In genomic region chr2:212891580-212891979, GRCh38 we compare ENCODE assay signal across 16 cellular contexts.
DNase-seq lines count a peak whose midpoint lies in the region; FAIRE-seq and TF ChIP-seq lines count a peak whose summit lies in the region.
"Had no signal": no experiment of that assay in that cellular context is flagged by ENCODE, and none has a peak within 500 bp of the region (broad histone marks: within the 10 kb centered on the region; RNA-seq: fewer than 3 reads in every experiment).

No MANE protein-coding gene starts in this region.

- peaks cover 2% of the 10 kb centered on the region; the same call in 1 of the 2 replicates for H3K9me3 Mint-ChIP-seq in HFFc6
- H3K9me3 Mint-ChIP-seq: H9 had no signal

- H2BK15ac ChIP-seq in neuronal stem cell (ENCODE audit: low read length), result peak overlapping the region; percentile 55

- H3K36me3 ChIP-seq in mammary epithelial cell (ENCODE audit: insufficient read depth, low read length), result no peaks in the 10 kb centered on the region
- H3K36me3 ChIP-seq in breast epithelium, result no peaks in the 10 kb centered on the region
- H3K36me3 ChIP-seq in neuronal stem cell (replicated peaks in 1 of 2; ENCODE audit: control insufficient read depth in 2 of 2, insufficient read depth in 2 of 2, low read length in 2 of 2), result peaks cover 0 to 2% of the 10 kb centered on the region in 2 donors
- H3K36me3 ChIP-seq in uterus, result no peaks in the 10 kb centered on the region
- H3K36me3 ChIP-seq: BLaER1 had no signal

- peaks cover 2% of the 10 kb centered on the region for H3K36me3 Mint-ChIP-seq in HFFc6 (ENCODE audit: low read depth)
- H3K36me3 Mint-ChIP-seq: CD14-positive monocyte; CD4-positive, alpha-beta memory T cell had no signal

- H3K18ac ChIP-seq in neuronal stem cell (ENCODE audit: low read length), result no peak overlapping the region

- H3K23ac ChIP-seq in neuronal stem cell (ENCODE audit: low read depth, low read length, poor library complexity), result no peak overlapping the region

- no peak overlapping the region for H3K4ac ChIP-seq in neuronal stem cell (ENCODE audit: low read length)

- TF ChIP-seq POLR2A in breast epithelium (IDR thresholded peaks at IDR 0.05), result no peak
- no peak for TF ChIP-seq POLR2A in uterus (IDR thresholded peaks at IDR 0.05)

- H2AK5ac ChIP-seq in neuronal stem cell (ENCODE audit: low read depth, low read length), result no peak overlapping the region

- intact Hi-C loops in mammary epithelial cell (cut with micrococcal nuclease), result no loop called here
- intact Hi-C loops in breast epithelium (cut with DNase I; ENCODE audit: low total_unique reads), result no loop called here
- intact Hi-C loops in uterus (cut with DNase I; ENCODE audit: low total_unique reads), result no loop called here

- H3K9me3 ChIP-seq in mammary epithelial cell (replicated peaks; ENCODE audit: insufficient read depth, low read length), result no peaks in the 10 kb centered on the region
- H3K9me3 ChIP-seq in breast epithelium, result no peaks in the 10 kb centered on the region
- H3K9me3 ChIP-seq in neuronal stem cell (replicated peaks in 1 of 2; ENCODE audit: control insufficient read depth in 2 of 2, insufficient read depth in 1 of 2, low read depth in 1 of 2, low read length in 2 of 2), result peaks cover 0 to 3% of the 10 kb centered on the region in 2 donors
- no peaks in the 10 kb centered on the region for H3K9me3 ChIP-seq in uterus
- H3K9me3 ChIP-seq: BLaER1 had no signal

- peaks cover 22% of the 10 kb centered on the region for H3K4me1 Mint-ChIP-seq in HFFc6 (ENCODE audit: low read depth)
- H3K4me1 Mint-ChIP-seq: CD14-positive monocyte; CD4-positive, alpha-beta memory T cell had no signal

- CTCF ChIA-PET in mammary epithelial cell (lab: Charles Lee; ENCODE audit: low non-redundant PET), result interaction anchor here (0.6 to 1.2 kb wide), 2 partner anchors 114 to 204 kb away, joined by 5 to 6 read pairs; no protein-coding TSS in a partner anchor

- dilution Hi-C loops in mammary epithelial cell (cut with HindIII; ENCODE audit: low sequenced_read_pairs), result no loop called here

- FAIRE-seq in endometrium (lab: Jason Lieb, UNC), result peak; percentile 35

- peak overlapping the region; percentile 52 for H2AFZ ChIP-seq in mammary epithelial cell (ENCODE audit: low read depth, low read length)
- H2AFZ ChIP-seq in neuronal stem cell (ENCODE audit: low read length), result no peak overlapping the region

- no TSS peak for BruUV-seq in mammary epithelial cell (replicated peaks; lab: Mats Ljungman, UMichigan)

- no peaks in the 10 kb centered on the region for H3K79me1 ChIP-seq in neuronal stem cell (ENCODE audit: low read depth, low read length)

- H3K4me3 ChIP-seq in mammary epithelial cell (replicated peaks in 1 of 3; ENCODE audit: insufficient read depth in 1 of 3, low read depth in 2 of 3, low read length in 3 of 3) (no peak overlapping the region), breast epithelium (no peak overlapping the region), neuronal stem cell (ENCODE audit: low read length in 2 of 2) (no peak overlapping the region), uterus (no peak overlapping the region)
- H3K4me3 ChIP-seq: BLaER1 had no signal

- H3K4me2 ChIP-seq in mammary epithelial cell (ENCODE audit: insufficient read depth, low read depth, low read length) (no peak overlapping the region), neuronal stem cell (ENCODE audit: insufficient read depth, low read length, poor library complexity, severe bottlenecking) (no peak overlapping the region)
- H3K4me2 ChIP-seq: BLaER1 had no signal

- no peaks in the 10 kb centered on the region for H4K20me1 ChIP-seq in mammary epithelial cell (ENCODE audit: insufficient read depth, low read length)
- H4K20me1 ChIP-seq: BLaER1 had no signal

- no peak overlapping the region for H3K4me3 Mint-ChIP-seq in HFFc6
- H3K4me3 Mint-ChIP-seq: CD14-positive monocyte; CD4-positive, alpha-beta memory T cell; H9 had no signal

- H3K27ac Mint-ChIP-seq in HFFc6, result no peak overlapping the region
- H3K27ac Mint-ChIP-seq: CD14-positive monocyte; CD4-positive, alpha-beta memory T cell; H9 had no signal

- no peak for DNase-seq in mammary epithelial cell
- DNase-seq in breast epithelium (ENCODE audit: low spot score in 2 of 2), result no peak
- no peak for DNase-seq in neuronal stem cell (ENCODE audit: low spot score)
- no peak for DNase-seq in uterus
- no peak for DNase-seq in HFFc6
- no peak for DNase-seq in HuH-7 (ENCODE audit: low spot score)
- DNase-seq: CD4-positive, alpha-beta memory T cell; DMS153; DMS79; GDM1; GOT3; H9 had no signal

- H3K79me2 ChIP-seq in mammary epithelial cell (ENCODE audit: insufficient read depth, low read length), result no peaks in the 10 kb centered on the region

- H3K4me1 ChIP-seq in mammary epithelial cell (ENCODE audit: insufficient read depth, low read length), result peaks cover 5% of the 10 kb centered on the region
- H3K4me1 ChIP-seq in breast epithelium, result no peaks in the 10 kb centered on the region
- H3K4me1 ChIP-seq in neuronal stem cell (ENCODE audit: control insufficient read depth in 2 of 2, insufficient read depth in 1 of 2, low read depth in 1 of 2, low read length in 2 of 2), result peaks cover 3% of the 10 kb centered on the region in 2 donors
- H3K4me1 ChIP-seq in uterus, result no peaks in the 10 kb centered on the region
- H3K4me1 ChIP-seq: BLaER1 had no signal

- no peak overlapping the region for H3K14ac ChIP-seq in neuronal stem cell (ENCODE audit: low read length)

- no peak overlapping the region for H3K27ac ChIP-seq in mammary epithelial cell (ENCODE audit: insufficient read depth, low read depth, low read length)
- H3K27ac ChIP-seq in breast epithelium, result no peak overlapping the region
- no peak overlapping the region for H3K27ac ChIP-seq in neuronal stem cell (replicated peaks; ENCODE audit: low read length)
- no peak overlapping the region for H3K27ac ChIP-seq in uterus
- H3K27ac ChIP-seq: 22Rv1, BLaER1 had no signal

- H2BK5ac ChIP-seq in neuronal stem cell (ENCODE audit: low read length), result no peak overlapping the region

- H4K8ac ChIP-seq in neuronal stem cell (ENCODE audit: low read depth, low read length), result no peak overlapping the region

- H3K27me3 ChIP-seq in mammary epithelial cell (ENCODE audit: insufficient read depth, low read length) (no peaks in the 10 kb centered on the region), breast epithelium (no peaks in the 10 kb centered on the region), neuronal stem cell (ENCODE audit: control insufficient read depth in 3 of 3, insufficient read depth in 3 of 3, low read depth in 1 of 3, low read length in 3 of 3) (no peaks in the 10 kb centered on the region), uterus (no peaks in the 10 kb centered on the region)
- H3K27me3 ChIP-seq: BLaER1 had no signal

- no peak overlapping the region for H2BK12ac ChIP-seq in neuronal stem cell (ENCODE audit: low read length)

- H2BK120ac ChIP-seq in neuronal stem cell (ENCODE audit: low read depth, low read length), result no peak overlapping the region

- H3K9ac ChIP-seq in mammary epithelial cell (ENCODE audit: insufficient read depth, low read length) (no peak overlapping the region), neuronal stem cell (ENCODE audit: low read depth, low read length, poor library complexity) (no peak overlapping the region)
- H3K9ac ChIP-seq: BLaER1 had no signal

- H4K91ac ChIP-seq in neuronal stem cell (ENCODE audit: low read depth, low read length, poor library complexity), result no peak overlapping the region

- TF ChIP-seq CTCF in mammary epithelial cell (conservative IDR thresholded peaks at IDR 0.05 in 1 of 2, IDR thresholded peaks at IDR 0.05 in 1 of 2; ENCODE audit: extremely low read depth in 1 of 2, insufficient read depth in 1 of 2, low read depth in 1 of 2, low read length in 2 of 2) (no peak), breast epithelium (IDR thresholded peaks at IDR 0.05) (no peak), uterus (IDR thresholded peaks at IDR 0.05) (no peak), HFFc6 (IDR thresholded peaks at IDR 0.05) (no peak)

- 81% methylated on average over 2 of the region's 2 CpGs for WGBS in mammary epithelial cell (ENCODE audit: low coverage, missing lambda C conversion rate)
- no CpG with 5 or more reads among the region's 2 CpGs for WGBS in neuronal stem cell (ENCODE audit: extremely low coverage in 2 of 2, insufficient read length in 2 of 2, insufficient replicate concordance in 1 of 2), 2 donors

- no peaks in the 10 kb centered on the region for H3K27me3 Mint-ChIP-seq in HFFc6 (ENCODE audit: insufficient read depth)
- H3K27me3 Mint-ChIP-seq: CD4-positive, alpha-beta memory T cell had no signal

- in situ Hi-C loops in mammary epithelial cell (cut with MboI; ENCODE audit: low sequenced_read_pairs in 2 of 2), result no loop called here
